Comparison of ENCODE assay signal across 3 cellular contexts in the genomic region with DNA sequence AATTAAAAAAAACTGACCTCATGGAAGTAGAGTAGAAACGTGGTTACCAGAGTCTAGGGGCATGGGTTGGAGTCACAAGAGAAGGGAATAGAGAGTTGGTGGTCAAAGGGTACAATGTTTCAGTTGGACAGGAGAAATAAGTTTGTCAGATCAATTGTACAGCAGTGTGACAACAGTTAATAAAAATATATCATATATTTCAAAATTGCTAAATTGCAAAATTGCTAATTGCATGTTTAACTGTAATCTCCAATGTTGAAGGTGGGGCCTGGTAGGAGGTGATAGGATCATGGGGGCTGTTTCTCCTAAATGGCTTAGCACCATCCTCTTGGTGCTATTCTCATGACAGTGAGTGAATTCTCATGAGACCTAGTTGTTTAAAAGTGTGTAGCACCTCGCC.
TF ChIP-seq lines count a peak whose summit lies in the region.

No MANE protein-coding gene starts in this region.

TF ChIP-seq in HepG2, 621 proteins besides CTCF, POLR2A, EP300 and RAD21:
- TF ChIP-seq MAFK (conservative IDR thresholded peaks at IDR 0.05 in 1 of 2, IDR thresholded peaks at IDR 0.05 in 1 of 2; ENCODE audit: low read length in 2 of 2): peak; percentile 36 to 55; a peak in 3 of 4 replicates
- no peak for TF ChIP-seq KMT2B (CRISPR knock-in tag; IDR thresholded peaks at IDR 0.05)

TF ChIP-seq in IMR-90, 13 proteins besides CTCF, POLR2A, EP300 and RAD21:
- TF ChIP-seq RCOR1 (IDR thresholded peaks at IDR 0.05; ENCODE audit: insufficient replicate concordance, low read length): no peak
- TF ChIP-seq SMC3 (IDR thresholded peaks at IDR 0.05; ENCODE audit: low read depth, low read length): no peak
- TF ChIP-seq MAFK (IDR thresholded peaks at IDR 0.05; ENCODE audit: low read depth, low read length): 0 out of 2 replicates have a peak, but pooled peaks have one; percentile 11
TF ChIP-seq in IMR-90: peak in this region for 1.

TF ChIP-seq in GM12878, 131 proteins besides CTCF, POLR2A, EP300 and RAD21:
- TF ChIP-seq, protein P1, sequence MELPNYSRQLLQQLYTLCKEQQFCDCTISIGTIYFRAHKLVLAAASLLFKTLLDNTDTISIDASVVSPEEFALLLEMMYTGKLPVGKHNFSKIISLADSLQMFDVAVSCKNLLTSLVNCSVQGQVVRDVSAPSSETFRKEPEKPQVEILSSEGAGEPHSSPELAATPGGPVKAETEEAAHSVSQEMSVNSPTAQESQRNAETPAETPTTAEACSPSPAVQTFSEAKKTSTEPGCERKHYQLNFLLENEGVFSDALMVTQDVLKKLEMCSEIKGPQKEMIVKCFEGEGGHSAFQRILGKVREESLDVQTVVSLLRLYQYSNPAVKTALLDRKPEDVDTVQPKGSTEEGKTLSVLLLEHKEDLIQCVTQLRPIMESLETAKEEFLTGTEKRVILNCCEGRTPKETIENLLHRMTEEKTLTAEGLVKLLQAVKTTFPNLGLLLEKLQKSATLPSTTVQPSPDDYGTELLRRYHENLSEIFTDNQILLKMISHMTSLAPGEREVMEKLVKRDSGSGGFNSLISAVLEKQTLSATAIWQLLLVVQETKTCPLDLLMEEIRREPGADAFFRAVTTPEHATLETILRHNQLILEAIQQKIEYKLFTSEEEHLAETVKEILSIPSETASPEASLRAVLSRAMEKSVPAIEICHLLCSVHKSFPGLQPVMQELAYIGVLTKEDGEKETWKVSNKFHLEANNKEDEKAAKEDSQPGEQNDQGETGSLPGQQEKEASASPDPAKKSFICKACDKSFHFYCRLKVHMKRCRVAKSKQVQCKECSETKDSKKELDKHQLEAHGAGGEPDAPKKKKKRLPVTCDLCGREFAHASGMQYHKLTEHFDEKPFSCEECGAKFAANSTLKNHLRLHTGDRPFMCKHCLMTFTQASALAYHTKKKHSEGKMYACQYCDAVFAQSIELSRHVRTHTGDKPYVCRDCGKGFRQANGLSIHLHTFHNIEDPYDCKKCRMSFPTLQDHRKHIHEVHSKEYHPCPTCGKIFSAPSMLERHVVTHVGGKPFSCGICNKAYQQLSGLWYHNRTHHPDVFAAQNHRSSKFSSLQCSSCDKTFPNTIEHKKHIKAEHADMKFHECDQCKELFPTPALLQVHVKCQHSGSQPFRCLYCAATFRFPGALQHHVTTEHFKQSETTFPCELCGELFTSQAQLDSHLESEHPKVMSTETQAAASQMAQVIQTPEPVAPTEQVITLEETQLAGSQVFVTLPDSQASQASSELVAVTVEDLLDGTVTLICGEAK (IDR thresholded peaks at IDR 0.05; ENCODE audit: borderline replicate concordance): no peak
- TF ChIP-seq, protein P2, sequence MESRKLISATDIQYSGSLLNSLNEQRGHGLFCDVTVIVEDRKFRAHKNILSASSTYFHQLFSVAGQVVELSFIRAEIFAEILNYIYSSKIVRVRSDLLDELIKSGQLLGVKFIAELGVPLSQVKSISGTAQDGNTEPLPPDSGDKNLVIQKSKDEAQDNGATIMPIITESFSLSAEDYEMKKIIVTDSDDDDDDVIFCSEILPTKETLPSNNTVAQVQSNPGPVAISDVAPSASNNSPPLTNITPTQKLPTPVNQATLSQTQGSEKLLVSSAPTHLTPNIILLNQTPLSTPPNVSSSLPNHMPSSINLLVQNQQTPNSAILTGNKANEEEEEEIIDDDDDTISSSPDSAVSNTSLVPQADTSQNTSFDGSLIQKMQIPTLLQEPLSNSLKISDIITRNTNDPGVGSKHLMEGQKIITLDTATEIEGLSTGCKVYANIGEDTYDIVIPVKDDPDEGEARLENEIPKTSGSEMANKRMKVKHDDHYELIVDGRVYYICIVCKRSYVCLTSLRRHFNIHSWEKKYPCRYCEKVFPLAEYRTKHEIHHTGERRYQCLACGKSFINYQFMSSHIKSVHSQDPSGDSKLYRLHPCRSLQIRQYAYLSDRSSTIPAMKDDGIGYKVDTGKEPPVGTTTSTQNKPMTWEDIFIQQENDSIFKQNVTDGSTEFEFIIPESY (IDR thresholded peaks at IDR 0.05): no peak
- TF ChIP-seq ATF7 (IDR thresholded peaks at IDR 0.05; ENCODE audit: low read depth): 0 out of 2 replicates have a peak, but pooled peaks have one; percentile 12
- no peak for TF ChIP-seq TCF12 (IDR thresholded peaks at IDR 0.05; ENCODE audit: low read depth, low read length)
- peak; percentile 74 for TF ChIP-seq MEF2B (IDR thresholded peaks at IDR 0.05; ENCODE audit: partially characterized antibody, poor library complexity, severe bottlenecking)
- no peak for TF ChIP-seq BCL11A (IDR thresholded peaks at IDR 0.05; ENCODE audit: low read depth, low read length)
- TF ChIP-seq YY1 (IDR thresholded peaks at IDR 0.05; ENCODE audit: low read depth, low read length): no peak
- no peak for TF ChIP-seq NFYA (IDR thresholded peaks at IDR 0.05; ENCODE audit: borderline replicate concordance, low read depth, low read length)
- 0 out of 2 replicates have a peak, but pooled peaks have one; percentile 13 for TF ChIP-seq MTA2 (IDR thresholded peaks at IDR 0.05; ENCODE audit: low read depth)
- TF ChIP-seq SUZ12 (IDR thresholded peaks at IDR 0.05; ENCODE audit: unreplicated experiment): no peak
- no peak for TF ChIP-seq KAT2A (conservative IDR thresholded peaks at IDR 0.05; ENCODE audit: control insufficient read depth, low read depth, low read length)
